Comparison of ENCODE assay signal across 15 cellular contexts in the genomic region with DNA sequence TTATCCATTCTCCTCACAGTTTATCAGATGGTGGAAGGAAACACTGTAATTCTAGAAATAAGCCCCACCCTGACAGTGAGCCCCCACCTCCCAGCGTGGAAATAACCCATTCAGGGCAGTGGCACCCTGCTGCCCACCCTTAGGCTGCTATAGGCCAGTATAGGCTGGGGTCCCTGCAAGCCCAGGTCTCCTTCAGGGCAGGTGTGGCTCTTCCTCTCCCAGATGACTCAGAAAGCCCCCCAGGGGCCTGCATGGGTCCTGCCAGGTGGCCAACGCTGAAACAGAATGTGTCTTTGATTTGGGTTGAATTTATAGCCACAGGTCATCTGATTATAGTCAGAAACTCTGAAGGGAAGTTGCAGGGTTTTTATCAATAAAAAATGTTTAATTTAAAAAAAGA.
A peak's percentile ranks its signal among the peaks of the same experiment; 100 is the strongest.
DNase-seq lines count a peak whose midpoint lies in the region; ATAC-seq, FAIRE-seq and TF ChIP-seq lines count a peak whose summit lies in the region.
"Had no signal": no experiment of that assay in that cellular context is flagged by ENCODE, and none has a peak within 500 bp of the region (broad histone marks: within the 10 kb centered on the region; RNA-seq: fewer than 3 reads in every experiment).

No MANE protein-coding gene starts in this region.

- H3K9me3 ChIP-seq in neural progenitor cell (ENCODE audit: low read depth), result no peaks in the 10 kb centered on the region
- H3K9me3 ChIP-seq: A549 had no signal

- DNase-seq in activated T-cell treated with anti-CD3 and anti-CD28 coated beads, Interleukin-2, amount 50 U/mL, for 1 hour, result peak; percentile 8
- DNase-seq in activated T-cell treated with anti-CD3 and anti-CD28 coated beads, Interleukin-2, amount 50 U/mL, for 48 hours, result no peak
- DNase-seq in RWPE1 (ENCODE audit: low spot score) (no peak), neural progenitor cell (ENCODE audit: low spot score) (no peak), urothelium cell line (ENCODE audit: low spot score) (no peak), DMS79 (lab: John Stamatoyannopoulos, UW) (no peak)
- DNase-seq in activated CD8-positive, alpha-beta T cell treated with anti-CD3 and anti-CD28 coated beads, Interleukin-2, amount 10 ng/mL, durations not matched to agents 7 days and 5 days, result no peak
- DNase-seq: CD8-positive, alpha-beta memory T cell; KG1; NCI-H1694 treated with DMSO at 0.1 percent for 48 hours; NCI-H345; NK-92 treated with Interleukin-12 subunit alpha and Interleukin-12 subunit beta, amount 100 ng/mL, for 24 hours; Right ventricle myocardium superior had no signal

- no peak overlapping the region for H3K4me3 ChIP-seq in neural progenitor cell
- H3K4me3 ChIP-seq: A549 had no signal

- H4K20me1 ChIP-seq in neural progenitor cell (ENCODE audit: low read depth), result no peaks in the 10 kb centered on the region

- no peaks in the 10 kb centered on the region for H3K79me2 ChIP-seq in neural progenitor cell (ENCODE audit: low read depth)

- peak; percentile 27 for FAIRE-seq in urothelium cell line (lab: Jason Lieb, UNC)
- FAIRE-seq: A549, RCC 7860 had no signal

- no peaks in the 10 kb centered on the region for H3F3A ChIP-seq in neural progenitor cell (ENCODE audit: low read depth)

- no peak overlapping the region for H2AFZ ChIP-seq in neural progenitor cell (replicated peaks)

- no peak overlapping the region for H3K4me2 ChIP-seq in neural progenitor cell
- H3K4me2 ChIP-seq: A549 had no signal

- CTCF ChIA-PET in RWPE1 (lab: Yijun Ruan, JAX), result no interaction called here
- CTCF ChIA-PET in activated CD8-positive, alpha-beta T cell treated with anti-CD3 and anti-CD28 coated beads, Interleukin-2, amount 10 ng/mL, durations not matched to agents 7 days and 5 days (lab: Charles Lee), result no interaction called here

- TF ChIP-seq CTCF in RWPE1 (conservative IDR thresholded peaks at IDR 0.05; ENCODE audit: low read depth) (no peak), neural progenitor cell (IDR thresholded peaks at IDR 0.05) (no peak)

- no peak overlapping the region for H3K9ac ChIP-seq in neural progenitor cell

- POLR2A ChIA-PET in RWPE1 (lab: Yijun Ruan, JAX; ENCODE audit: low non-redundant PET), result no interaction called here
- POLR2A ChIA-PET in activated CD8-positive, alpha-beta T cell treated with anti-CD3 and anti-CD28 coated beads, Interleukin-2, amount 10 ng/mL, durations not matched to agents 7 days and 5 days (lab: Charles Lee), result no interaction called here

- H3K4me3 Mint-ChIP-seq in neural progenitor cell, result no peak overlapping the region
- no peak overlapping the region for H3K4me3 Mint-ChIP-seq in activated CD8-positive, alpha-beta T cell treated with anti-CD3 and anti-CD28 coated beads, Interleukin-2, amount 10 ng/mL, durations not matched to agents 7 days and 5 days

- peak overlapping the region; percentile 23 for H3K27ac Mint-ChIP-seq in neural progenitor cell
- H3K27ac Mint-ChIP-seq in activated CD8-positive, alpha-beta T cell treated with anti-CD3 and anti-CD28 coated beads, Interleukin-2, amount 10 ng/mL, durations not matched to agents 7 days and 5 days, result no peak overlapping the region
- H3K27ac Mint-ChIP-seq: CD8-positive, alpha-beta memory T cell had no signal

- H3K27me3 Mint-ChIP-seq in neural progenitor cell (ENCODE audit: insufficient read depth, low read depth), result peaks cover 5% of the 10 kb centered on the region
- H3K27me3 Mint-ChIP-seq in activated CD8-positive, alpha-beta T cell treated with anti-CD3 and anti-CD28 coated beads, Interleukin-2, amount 10 ng/mL, durations not matched to agents 7 days and 5 days (ENCODE audit: low read depth), result no peaks in the 10 kb centered on the region

- H3K36me3 ChIP-seq in neural progenitor cell, result no peaks in the 10 kb centered on the region

- peaks cover 46% of the 10 kb centered on the region for H3K4me1 Mint-ChIP-seq in neural progenitor cell
- H3K4me1 Mint-ChIP-seq in activated CD8-positive, alpha-beta T cell treated with anti-CD3 and anti-CD28 coated beads, Interleukin-2, amount 10 ng/mL, durations not matched to agents 7 days and 5 days (ENCODE audit: low read depth), result no peaks in the 10 kb centered on the region

- no peak for ATAC-seq in activated CD8-positive, alpha-beta T cell treated with anti-CD3 and anti-CD28 coated beads, Interleukin-2, amount 10 ng/mL, durations not matched to agents 7 days and 5 days
- ATAC-seq: A549 had no signal

- H3K9me3 Mint-ChIP-seq in neural progenitor cell, result no peaks in the 10 kb centered on the region
- no peaks in the 10 kb centered on the region for H3K9me3 Mint-ChIP-seq in activated CD8-positive, alpha-beta T cell treated with anti-CD3 and anti-CD28 coated beads, Interleukin-2, amount 10 ng/mL, durations not matched to agents 7 days and 5 days (ENCODE audit: insufficient read depth)
- H3K9me3 Mint-ChIP-seq: CD8-positive, alpha-beta memory T cell had no signal

- peak overlapping the region; percentile 57 for H3K27ac ChIP-seq in RWPE1
- no peak overlapping the region for H3K27ac ChIP-seq in neural progenitor cell
- H3K27ac ChIP-seq: A549 had no signal

- peaks cover 10% of the 10 kb centered on the region for H3K4me1 ChIP-seq in neural progenitor cell
- H3K4me1 ChIP-seq: A549 had no signal

- no peaks in the 10 kb centered on the region for H3K36me3 Mint-ChIP-seq in neural progenitor cell
- H3K36me3 Mint-ChIP-seq in activated CD8-positive, alpha-beta T cell treated with anti-CD3 and anti-CD28 coated beads, Interleukin-2, amount 10 ng/mL, durations not matched to agents 7 days and 5 days (ENCODE audit: low read depth), result no peaks in the 10 kb centered on the region

- H3K27me3 ChIP-seq in neural progenitor cell, result no peaks in the 10 kb centered on the region
